20 cellular contexts compared by ENCODE assay signal in the genomic region with DNA sequence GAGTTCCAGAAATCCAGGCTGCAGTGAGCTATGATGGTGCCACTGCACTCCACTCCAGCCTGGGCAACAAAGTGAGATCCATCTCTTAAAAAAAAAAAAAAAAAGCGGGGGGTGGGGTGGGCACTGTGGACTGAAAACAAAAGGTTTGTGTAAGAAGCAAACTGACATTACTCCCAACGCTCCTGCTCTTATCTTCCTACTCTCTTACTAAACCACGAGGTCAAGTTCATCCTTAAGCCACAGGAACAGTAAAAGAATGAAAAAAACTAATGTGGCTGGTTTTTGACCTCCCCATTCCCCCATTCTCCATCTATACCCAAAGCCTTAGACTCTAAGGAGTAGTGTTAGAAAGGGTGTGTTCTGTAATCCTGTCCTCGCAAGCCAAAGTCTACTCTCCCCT. TPM values are rescaled to one million over a fixed set of nuclear protein-coding genes. Genes with fewer than 3 reads are reported as not detected.
"Had no signal": no experiment of that assay in that cellular context is flagged by ENCODE, and none has a peak within 500 bp of the region (broad histone marks: within the 10 kb centered on the region; RNA-seq: fewer than 3 reads in every experiment).

No MANE protein-coding gene starts in this region.

- H3K9me3 ChIP-seq: breast epithelium, esophagus muscularis mucosa, neutrophil, sigmoid colon, thyroid gland had no signal

- FAIRE-seq: endothelial cell of umbilical vein, urothelium cell line had no signal

- H3K27me3 ChIP-seq: breast epithelium, esophagus muscularis mucosa, neutrophil, sigmoid colon, thyroid gland had no signal

- H3K4me3 ChIP-seq: breast epithelium, esophagus muscularis mucosa, sigmoid colon, thyroid gland had no signal

- H3K36me3 ChIP-seq: breast epithelium had no signal

- DNase-seq: activated CD4-positive, alpha-beta T cell treated with anti-CD3 and anti-CD28 coated beads, Interleukin-2, amount 50 U/mL, for 4 hours; activated CD4-positive, CD25-positive, alpha-beta regulatory T cell treated with anti-CD3 and anti-CD28 coated beads, Interleukin-2, amount 50 U/mL, for 72 hours; activated T-cell treated with anti-CD3 and anti-CD28 coated beads for 4 hours; aorta; effector CD8-positive, alpha-beta T cell; sigmoid colon; stimulated activated CD4-positive, alpha-beta T cell treated with anti-CD3 and anti-CD28 coated beads, Interleukin-4, amount 100 ng/mL, for 4 hours; thyroid gland had no signal

- H3K27ac ChIP-seq: breast epithelium, esophagus muscularis mucosa, neutrophil, sigmoid colon, thyroid gland, VCaP had no signal

- H3K4me1 ChIP-seq: breast epithelium, esophagus muscularis mucosa, sigmoid colon, thyroid gland had no signal

- H3K27ac Mint-ChIP-seq: activated T-helper 1 cell treated with anti-CD3 and anti-CD28 coated beads, Interleukin-12 subunit alpha, Interleukin-12 subunit beta, Interleukin-2, Interleukin-4 antibody, amounts not matched to agents 30 ng/mL and 10 ng/mL and 1 ng/mL, durations not matched to agents 14 hours and 24 hours and 36 hours; memory B cell; natural killer cell treated with Interleukin-12 subunit alpha and Interleukin-12 subunit beta and Interleukin-15 and Interleukin-18, amount 100 ng/mL, for 72 hours; stimulated activated memory B cell treated with anti-CD40 and anti-IgM and Interleukin-4, amounts not matched to agents 10 μg/mL and 1 μg/mL and 100 μg/mL, for 72 hours; T-helper 1 cell treated with Interleukin-12 subunit alpha and Interleukin-12 subunit beta and Interleukin-4 antibody, amounts not matched to agents 30 μg/mL and 1 μg/mL, for 36 hours had no signal

- H3K4me3 Mint-ChIP-seq: activated T-helper 1 cell treated with anti-CD3 and anti-CD28 coated beads, Interleukin-12 subunit alpha, Interleukin-12 subunit beta, Interleukin-2, Interleukin-4 antibody, amounts not matched to agents 30 ng/mL and 10 ng/mL and 1 ng/mL, durations not matched to agents 14 hours and 24 hours and 36 hours; memory B cell; natural killer cell treated with Interleukin-12 subunit alpha and Interleukin-12 subunit beta and Interleukin-15 and Interleukin-18, amount 100 ng/mL, for 72 hours; stimulated activated memory B cell treated with anti-CD40 and anti-IgM and Interleukin-4, amounts not matched to agents 10 μg/mL and 1 μg/mL and 100 μg/mL, for 72 hours; T-helper 1 cell treated with Interleukin-12 subunit alpha and Interleukin-12 subunit beta and Interleukin-4 antibody, amounts not matched to agents 30 μg/mL and 1 μg/mL, for 36 hours had no signal

- ATAC-seq: natural killer cell treated with Interleukin-12 subunit alpha and Interleukin-12 subunit beta and Interleukin-15 and Interleukin-18, amount 100 ng/mL, for 72 hours; stimulated activated memory B cell treated with anti-CD40 and anti-IgM and Interleukin-4, amounts not matched to agents 10 μg/mL and 1 μg/mL and 100 μg/mL, for 72 hours had no signal

- H3K27me3 Mint-ChIP-seq: memory B cell; natural killer cell treated with Interleukin-12 subunit alpha and Interleukin-12 subunit beta and Interleukin-15 and Interleukin-18, amount 100 ng/mL, for 72 hours; stimulated activated memory B cell treated with anti-CD40 and anti-IgM and Interleukin-4, amounts not matched to agents 10 μg/mL and 1 μg/mL and 100 μg/mL, for 72 hours had no signal

- H3K9me3 Mint-ChIP-seq: activated T-helper 1 cell treated with anti-CD3 and anti-CD28 coated beads, Interleukin-12 subunit alpha, Interleukin-12 subunit beta, Interleukin-2, Interleukin-4 antibody, amounts not matched to agents 30 ng/mL and 10 ng/mL and 1 ng/mL, durations not matched to agents 14 hours and 24 hours and 36 hours; memory B cell; natural killer cell treated with Interleukin-12 subunit alpha and Interleukin-12 subunit beta and Interleukin-15 and Interleukin-18, amount 100 ng/mL, for 72 hours; stimulated activated memory B cell treated with anti-CD40 and anti-IgM and Interleukin-4, amounts not matched to agents 10 μg/mL and 1 μg/mL and 100 μg/mL, for 72 hours; T-helper 1 cell treated with Interleukin-12 subunit alpha and Interleukin-12 subunit beta and Interleukin-4 antibody, amounts not matched to agents 30 μg/mL and 1 μg/mL, for 36 hours had no signal

RNA-seq across cellular contexts. Expression of a gene that starts 30.8 kb away (rescaled TPM):
- total RNA-seq: endothelial cell of umbilical vein, glomerular endothelial cell had no signal
